In the genomic region with DNA sequence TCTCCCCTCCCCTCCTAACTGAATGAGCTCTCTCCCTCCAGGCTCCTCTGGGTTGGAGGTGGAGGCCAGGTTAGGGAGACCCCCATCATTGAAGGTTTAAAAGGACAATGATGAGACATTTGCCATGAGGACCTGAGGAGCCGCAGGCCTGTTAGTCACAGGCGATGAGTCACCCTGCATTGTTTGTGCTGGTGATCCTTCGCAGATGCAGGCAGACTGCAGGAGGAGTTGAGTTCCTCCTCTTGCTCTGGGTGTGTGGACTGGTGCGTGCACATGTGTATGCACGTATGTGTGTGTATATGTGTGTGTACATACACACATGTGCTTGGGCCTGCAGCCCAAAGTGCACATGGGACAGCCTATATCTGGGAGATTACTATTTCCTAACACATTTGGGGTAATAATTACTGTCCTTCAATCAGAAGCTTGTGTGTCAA, we compare ENCODE assay signal across 8 cellular contexts. TPM values are rescaled to one million over a fixed set of nuclear protein-coding genes. Genes with fewer than 3 reads are reported as not detected.
DNase-seq lines count a peak whose midpoint lies in the region; ATAC-seq and TF ChIP-seq lines count a peak whose summit lies in the region.

No MANE protein-coding gene starts in this region.

- DNase-seq in AG08396 (ENCODE audit: low spot score) (peak; percentile 86), HT1080 (ENCODE audit: low read depth) (peak; percentile 95), left ventricle myocardium superior (peak; percentile 53), smooth muscle cell of the brain vasculature (ENCODE audit: low read depth, low spot score) (peak; percentile 77), NCI-H524 treated with DMSO at 0.1 percent for 48 hours (lab: John Stamatoyannopoulos, UW) (no peak), NCI-H82 treated with DMSO at 0.1 percent for 48 hours (lab: John Stamatoyannopoulos, UW; ENCODE audit: unreplicated experiment) (no peak), GM13976 (ENCODE audit: low spot score) (no peak)

- H3K4me3 Mint-ChIP-seq in activated T-helper 17 cell treated with anti-CD3 and anti-CD28 coated beads, Interleukin-2, amount 50 U/mL, for 72 hours = no peak overlapping the region

- H3K4me1 Mint-ChIP-seq in activated T-helper 17 cell treated with anti-CD3 and anti-CD28 coated beads, Interleukin-2, amount 50 U/mL, for 72 hours = no peaks in the 10 kb centered on the region

- ATAC-seq in activated T-helper 17 cell treated with anti-CD3 and anti-CD28 coated beads, Interleukin-2, amount 50 U/mL, for 72 hours (replicated peaks) = peak; percentile 79
- peak; percentile 60 for ATAC-seq in left ventricle myocardium superior

- intact Hi-C loops in left ventricle myocardium superior (cut with micrococcal nuclease) = loop anchor here (10.0 kb wide), 2 partner anchors 59 to 169 kb away; no protein-coding TSS in a partner anchor

- in situ Hi-C loops in GM13976 (cut with MboI; ENCODE audit: low sequenced_read_pairs, unreplicated experiment) = no loop called here

- no peaks in the 10 kb centered on the region for H3K9me3 Mint-ChIP-seq in activated T-helper 17 cell treated with anti-CD3 and anti-CD28 coated beads, Interleukin-2, amount 50 U/mL, for 72 hours

- H3K27me3 Mint-ChIP-seq in activated T-helper 17 cell treated with anti-CD3 and anti-CD28 coated beads, Interleukin-2, amount 50 U/mL, for 72 hours = peaks cover 21% of the 10 kb centered on the region

- H3K27ac Mint-ChIP-seq in activated T-helper 17 cell treated with anti-CD3 and anti-CD28 coated beads, Interleukin-2, amount 50 U/mL, for 72 hours = no peak overlapping the region

- H3K36me3 Mint-ChIP-seq in activated T-helper 17 cell treated with anti-CD3 and anti-CD28 coated beads, Interleukin-2, amount 50 U/mL, for 72 hours (ENCODE audit: low read depth) = no peaks in the 10 kb centered on the region

- no peak for TF ChIP-seq CTCF in GM13976 (IDR thresholded peaks at IDR 0.05; ENCODE audit: borderline replicate concordance, control extremely low read depth, extremely low read depth, insufficient read depth, missing control alignments)

RNA-seq across cellular contexts. Expression of a gene that starts 42.0 kb away (rescaled TPM):
- total RNA-seq in HT1080 (2014; rRNA removed; shearing (Covaris generic)) = 276 and 350 TPM in 2 replicates
- 248 and 280 TPM in 2 replicates for polyA plus RNA-seq in HT1080 (2015; cell fraction: cytosol; rRNA removed)
- 207 and 225 TPM in 2 replicates for polyA plus RNA-seq in HT1080 (2015; cell fraction: nucleus; rRNA removed)
- 10 to 100 TPM; 37.1 to 63.1 TPM for total RNA-seq in activated T-helper 17 cell treated with anti-CD3 and anti-CD28 coated beads, Interleukin-2, amount 50 U/mL, for 72 hours
- 65.6 TPM for total RNA-seq in left ventricle myocardium superior

Comparison
In these comparisons a context has a peak if more than half of its experiments do, and no peak if none do; other contexts are left out.
1. DNase-seq: peak in AG08396 (single experiment), HT1080 (single experiment), left ventricle myocardium superior (single experiment) and smooth muscle cell of the brain vasculature (single experiment); none in NCI-H524 treated with DMSO at 0.1 percent for 48 hours (single experiment), NCI-H82 treated with DMSO at 0.1 percent for 48 hours (single experiment) and GM13976 (single experiment).